Comparison of ENCODE assay signal across 13 cellular contexts in genomic region chr12:40032433-40033259, GRCh38.
DNase-seq lines count a peak whose midpoint lies in the region; ATAC-seq, FAIRE-seq and TF ChIP-seq lines count a peak whose summit lies in the region.
"Had no signal": no experiment of that assay in that cellular context is flagged by ENCODE, and none has a peak within 500 bp of the region (broad histone marks: within the 10 kb centered on the region; RNA-seq: fewer than 3 reads in every experiment).

No MANE protein-coding gene starts in this region.

- no peak for ATAC-seq in HG03095 (IDR thresholded peaks at IDR 0.05; ENCODE audit: unreplicated experiment)

- H3K9ac ChIP-seq in HUES6 (ENCODE audit: low read length) (no peak overlapping the region), mesendoderm (ENCODE audit: low read length) (no peak overlapping the region), Karpas-422 (ENCODE audit: low read length) (no peak overlapping the region)

- no peak overlapping the region for H3K4ac ChIP-seq in mesendoderm (ENCODE audit: low read depth, low read length)

- H3K4me1 ChIP-seq in HUES6 (ENCODE audit: control insufficient read depth, insufficient read depth, low read length) (peaks cover 30% of the 10 kb centered on the region), mesendoderm (ENCODE audit: control insufficient read depth, low read depth, low read length) (peaks cover 4% of the 10 kb centered on the region), Karpas-422 (ENCODE audit: low read length) (no peaks in the 10 kb centered on the region)

- no peak for TF ChIP-seq CTCF in D721Med (IDR thresholded peaks at IDR 0.05; ENCODE audit: insufficient read depth, missing control alignments)

- no peak overlapping the region for H2BK15ac ChIP-seq in mesendoderm (replicated peaks; ENCODE audit: low read depth)

- 0 out of 2 replicates have a peak overlapping the region, but pooled peaks have one; percentile 21 for H3K27ac ChIP-seq in HUES6 (ENCODE audit: low read depth, low read length)
- no peak overlapping the region for H3K27ac ChIP-seq in mesendoderm (ENCODE audit: low read depth, low read length)
- H3K27ac ChIP-seq in Karpas-422 (ENCODE audit: low read length): no peak overlapping the region
- H3K27ac ChIP-seq: ovary had no signal

- H3K27me3 ChIP-seq in HUES6 (ENCODE audit: control insufficient read depth, insufficient read depth, low read length) (no peaks in the 10 kb centered on the region), mesendoderm (ENCODE audit: insufficient read depth, low read length, poor library complexity) (no peaks in the 10 kb centered on the region), Karpas-422 (ENCODE audit: low read length) (no peaks in the 10 kb centered on the region)
- H3K27me3 ChIP-seq: ovary had no signal

- no peak overlapping the region for H4K5ac ChIP-seq in mesendoderm (ENCODE audit: low read length)

- H3K4me2 ChIP-seq in mesendoderm (ENCODE audit: low read length) (no peak overlapping the region), Karpas-422 (ENCODE audit: low read depth, low read length, poor library complexity, severe bottlenecking) (no peak overlapping the region)

- no peaks in the 10 kb centered on the region for H3K79me2 ChIP-seq in mesendoderm (ENCODE audit: control insufficient read depth, insufficient read depth, low read length)
- no peaks in the 10 kb centered on the region for H3K79me2 ChIP-seq in Karpas-422 (ENCODE audit: low read length)

- H3K36me3 ChIP-seq in HUES6 (ENCODE audit: control insufficient read depth, insufficient read depth, low read length) (no peaks in the 10 kb centered on the region), mesendoderm (ENCODE audit: control insufficient read depth, insufficient read depth, low read length) (no peaks in the 10 kb centered on the region), Karpas-422 (ENCODE audit: insufficient read depth, low read length) (no peaks in the 10 kb centered on the region)
- H3K36me3 ChIP-seq: ovary had no signal

- H3K23ac ChIP-seq in mesendoderm (ENCODE audit: low read length): no peak overlapping the region

- H2BK120ac ChIP-seq in mesendoderm (ENCODE audit: low read depth, low read length): no peak overlapping the region

- no peak overlapping the region for H2BK5ac ChIP-seq in mesendoderm (ENCODE audit: low read length)

- H2AK5ac ChIP-seq in mesendoderm (ENCODE audit: low read length): no peak overlapping the region

- H2AFZ ChIP-seq in Karpas-422 (ENCODE audit: low read length): no peak overlapping the region

- no peak overlapping the region for H3K56ac ChIP-seq in mesendoderm (ENCODE audit: low read length)

- H4K20me1 ChIP-seq in Karpas-422 (ENCODE audit: insufficient read depth, low read depth, low read length): no peaks in the 10 kb centered on the region

- H4K8ac ChIP-seq in mesendoderm (ENCODE audit: low read depth, low read length): no peak overlapping the region

- DNase-seq in ELF-1 (ENCODE audit: low read depth, low spot score) (peak; percentile 92), ecto neural progenitor cell (ENCODE audit: low spot score) (peak; percentile 58), mesendoderm (peak; percentile 92), DMS79 treated with DMSO at 0.1 percent for 48 hours (lab: John Stamatoyannopoulos, UW) (no peak), D721Med (ENCODE audit: insufficient read length, low spot score) (no peak), Karpas-422 (no peak)
- DNase-seq: activated CD4-positive, alpha-beta memory T cell treated with anti-CD3 and anti-CD28 coated beads, Interleukin-2, amount 10 ng/mL, durations not matched to agents 7 days and 5 days; activated effector memory CD4-positive, alpha-beta T cell treated with Interleukin-2 at 50 U/mL for 16 hours; DMS53; effector CD4-positive, alpha-beta T cell; ovary had no signal

- H3K79me1 ChIP-seq in mesendoderm (ENCODE audit: low read length): no peaks in the 10 kb centered on the region

- H3K4me3 ChIP-seq in HUES6 (ENCODE audit: low read depth, low read length) (no peak overlapping the region), mesendoderm (ENCODE audit: low read length) (no peak overlapping the region), Karpas-422 (ENCODE audit: low read length) (no peak overlapping the region)
- H3K4me3 ChIP-seq: ovary had no signal

- no peak for FAIRE-seq in D721Med (lab: Jason Lieb, UNC)

- H3K9me3 ChIP-seq in HUES6 (ENCODE audit: control insufficient read depth, insufficient read depth, low read depth, low read length) (no peaks in the 10 kb centered on the region), Karpas-422 (ENCODE audit: low read length) (no peaks in the 10 kb centered on the region)
- H3K9me3 ChIP-seq: ovary had no signal

- no peaks in the 10 kb centered on the region for H3K9me2 ChIP-seq in Karpas-422 (replicated peaks; ENCODE audit: insufficient read depth, low read length)

- no CpG with 5 or more reads among the region's 5 CpGs for WGBS in mesendoderm (ENCODE audit: extremely low coverage, insufficient coverage, low lambda C conversion rate)

- no peak overlapping the region for H3K18ac ChIP-seq in mesendoderm (ENCODE audit: low read length)

Comparison
In these comparisons a context has a peak if more than half of its experiments do, and no peak if none do; other contexts are left out.
1. DNase-seq: peak in ELF-1 (single experiment), ecto neural progenitor cell (single experiment) and mesendoderm (single experiment); none in DMS79 treated with DMSO at 0.1 percent for 48 hours (single experiment), D721Med (single experiment) and Karpas-422 (single experiment).